8 cellular contexts compared by ENCODE assay signal in the genomic region with DNA sequence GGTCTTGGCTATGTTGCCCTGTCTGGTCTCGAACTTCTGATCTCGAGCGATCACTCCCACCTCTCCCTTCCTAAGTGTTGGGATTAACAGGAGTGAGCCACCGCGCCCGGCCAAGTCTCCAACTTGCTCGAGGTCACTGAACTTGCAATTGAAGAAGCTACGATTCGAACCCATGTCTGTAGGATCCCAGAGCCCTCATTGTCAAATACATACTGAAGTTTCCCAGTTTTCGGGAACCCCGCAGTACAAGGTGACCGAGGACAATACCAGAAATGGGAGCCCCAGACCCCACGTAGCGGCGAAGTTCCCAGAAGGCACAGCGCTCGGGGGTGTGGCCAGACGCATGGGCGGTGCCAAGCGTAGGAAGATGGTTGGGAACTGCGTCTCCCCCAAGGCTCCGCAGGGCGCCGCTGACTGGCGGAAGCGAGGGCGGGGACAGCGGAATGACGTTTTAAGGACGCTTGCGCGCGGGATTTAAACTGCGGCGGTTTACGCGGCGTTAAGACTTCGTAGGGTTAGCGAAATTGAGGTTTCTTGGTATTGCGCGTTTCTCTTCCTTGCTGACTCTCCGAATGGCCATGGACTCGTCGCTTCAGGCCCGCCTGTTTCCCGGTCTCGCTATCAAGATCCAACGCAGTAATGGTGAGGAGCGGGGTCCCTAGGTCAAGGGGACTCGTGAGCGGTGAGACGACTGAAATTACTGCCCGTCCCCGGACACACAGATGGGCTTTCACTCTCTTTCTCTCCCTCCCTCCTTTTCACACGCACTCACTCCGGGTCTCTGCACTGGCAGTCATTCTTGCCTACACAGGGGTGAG. TPM values are rescaled to one million over a fixed set of nuclear protein-coding genes. Genes with fewer than 3 reads are reported as not detected.
DNase-seq lines count a peak whose midpoint lies in the region; ATAC-seq, FAIRE-seq and TF ChIP-seq lines count a peak whose summit lies in the region.

KIF2C (plus strand) TSS at position 477 of the 818 bp plus-strand sequence; CDS start at position 573, 96 bp downstream.

- no peaks in the 10 kb centered on the region for H3K9me3 ChIP-seq in T-helper 17 cell (ENCODE audit: control insufficient read depth, low read length, poor library complexity, severe bottlenecking)
- H3K9me3 ChIP-seq in prostate gland: no peaks in the 10 kb centered on the region

- FAIRE-seq in urothelium cell line (lab: Jason Lieb, UNC): peak; percentile 20

- DNase-seq in NCI-H1694 treated with DMSO at 0.1 percent for 48 hours (lab: John Stamatoyannopoulos, UW): peak; percentile 98
- DNase-seq in T-helper 17 cell: peak; percentile 92 to 94 (median 94)
- DNase-seq in left ventricle myocardium superior: peak; percentile 98
- DNase-seq in prostate gland (ENCODE audit: low spot score): peak; percentile 92
- peak; percentile 100 for DNase-seq in urothelium cell line (ENCODE audit: low spot score)

- TF ChIP-seq CTCF in prostate gland (IDR thresholded peaks at IDR 0.05): peak in 1 of 4 experiments; percentile 44

- peak within 1 kb of the TSS; percentile 91 for H3K27ac Mint-ChIP-seq in T-helper 17 cell

- peaks cover 4% of the 10 kb centered on the region for H3K36me3 Mint-ChIP-seq in T-helper 17 cell (ENCODE audit: low read depth)

- peak; percentile 99 for ATAC-seq in HG02885 (IDR thresholded peaks at IDR 0.05; ENCODE audit: poor library complexity, unreplicated experiment)
- peak; percentile 100 for ATAC-seq in T-helper 17 cell
- peak; percentile 100 for ATAC-seq in left ventricle myocardium superior

- TF ChIP-seq POLR2A in GM15510 (IDR thresholded peaks at IDR 0.05; ENCODE audit: borderline replicate concordance, extremely low read depth, insufficient read length): peak; percentile 97
- peak; percentile 58 for TF ChIP-seq POLR2A in prostate gland (IDR thresholded peaks at IDR 0.05)

- peak within 1 kb of the TSS; percentile 92 for H3K27ac ChIP-seq in angular gyrus (ENCODE audit: low read depth, low read length)
- peak within 1 kb of the TSS; percentile 74 to 86 for H3K27ac ChIP-seq in prostate gland

- no peaks in the 10 kb centered on the region for H3K36me3 ChIP-seq in prostate gland

- H3K27me3 ChIP-seq in prostate gland (replicated peaks; ENCODE audit: insufficient read depth): no peaks in the 10 kb centered on the region

- peak within 1 kb of the TSS; percentile 87 for H3K4me3 Mint-ChIP-seq in T-helper 17 cell

- peaks cover 6% of the 10 kb centered on the region for H3K4me1 Mint-ChIP-seq in T-helper 17 cell

- intact Hi-C loops in left ventricle myocardium superior (cut with micrococcal nuclease): no loop called here
- intact Hi-C loops in prostate gland (cut with DNase I): loop anchor here (10.0 kb wide), 1 partner anchor 565 kb away; no protein-coding TSS in a partner anchor

- under 1% methylated on average over 57 of the region's 57 CpGs for WGBS in prostate gland

- H3K4me3 ChIP-seq in prostate gland: peak within 1 kb of the TSS; percentile 41 to 43

- no peaks in the 10 kb centered on the region for H3K27me3 Mint-ChIP-seq in T-helper 17 cell

- no peaks in the 10 kb centered on the region for H3K4me1 ChIP-seq in prostate gland (replicated peaks)

RNA-seq across cellular contexts. Expression of gene KIF2C, which starts in this region (rescaled TPM):
- total RNA-seq in T-helper 17 cell (1 to 10 TPM; 1.4 to 1.7 TPM), left ventricle myocardium superior (0.87 TPM), prostate gland (10 to 100 TPM in 1 of 2 donors, 1 to 10 TPM in 1; 3.5 to 13.2 TPM)

Comparison
In these comparisons a context has a peak if more than half of its experiments do, and no peak if none do; other contexts are left out.
1. Peak in every context shown above with its lines: DNase-seq, ATAC-seq, H3K4me3 ChIP-seq and H3K27ac ChIP-seq.
2. Peak in DNase-seq and ATAC-seq in left ventricle myocardium superior; RNA of the gene not detected or under 1 TPM.